Comparison of ENCODE assay signal across 8 cellular contexts in genomic region chr12:45989857-45990467, GRCh38. TPM values are rescaled to one million over a fixed set of nuclear protein-coding genes. Genes with fewer than 3 reads are reported as not detected.
A peak's percentile ranks its signal among the peaks of the same experiment; 100 is the strongest.
DNase-seq lines count a peak whose midpoint lies in the region; ATAC-seq and TF ChIP-seq lines count a peak whose summit lies in the region.

No MANE protein-coding gene starts in this region.

- peak overlapping the region; percentile 93 for H3K4me3 ChIP-seq in endocrine pancreas (ENCODE audit: control insufficient read depth, insufficient read depth, low read length)
- peak overlapping the region; percentile 91 to 96 for H3K4me3 ChIP-seq in mucosa of rectum (ENCODE audit: low read length in 2 of 2)

- no peaks in the 10 kb centered on the region for H3K9me3 ChIP-seq in endocrine pancreas (ENCODE audit: control insufficient read depth, low read length)
- H3K9me3 ChIP-seq in mucosa of rectum (ENCODE audit: control insufficient read depth in 2 of 2, low read length in 2 of 2), result no peaks in the 10 kb centered on the region

- H3K4me1 ChIP-seq in endocrine pancreas (ENCODE audit: control insufficient read depth, insufficient read depth, low read length), result peaks cover 19% of the 10 kb centered on the region
- H3K4me1 ChIP-seq in mucosa of rectum (ENCODE audit: control insufficient read depth in 2 of 2, insufficient read depth in 2 of 2, low read length in 2 of 2), result peaks cover 19 to 26% of the 10 kb centered on the region in 2 donors

- DNase-seq in NCI-H446 (lab: John Stamatoyannopoulos, UW) (peak; percentile 48), NCI-H446 treated with DMSO at 0.1 percent for 48 hours (lab: John Stamatoyannopoulos, UW) (no peak), NCI-H1930 (lab: John Stamatoyannopoulos, UW) (peak; percentile 75 to 82)
- peak; percentile 66 for DNase-seq in activated CD8-positive, alpha-beta T cell treated with anti-CD3 and anti-CD28 coated beads for 36 hours
- peak; percentile 28 to 37 for DNase-seq in stimulated activated CD8-positive, alpha-beta memory T cell treated with anti-CD3 and anti-CD28 coated beads, Interleukin-7, amount 100 ng/mL, for 48 hours (ENCODE audit: extremely low read depth in 1 of 2, low read depth in 1 of 2)

- H3K27me3 Mint-ChIP-seq in activated CD8-positive, alpha-beta T cell treated with anti-CD3 and anti-CD28 coated beads for 36 hours, result no peaks in the 10 kb centered on the region

- peak overlapping the region; percentile 98 for H3K27ac Mint-ChIP-seq in activated CD8-positive, alpha-beta T cell treated with anti-CD3 and anti-CD28 coated beads for 36 hours

- H3K9ac ChIP-seq in endocrine pancreas (ENCODE audit: control insufficient read depth, insufficient read depth, low read length), result peak overlapping the region; percentile 97
- peak overlapping the region; percentile 97 to 98 for H3K9ac ChIP-seq in mucosa of rectum (ENCODE audit: low read depth in 1 of 2, low read length in 2 of 2)

- peaks cover 3% of the 10 kb centered on the region for H3K9me3 Mint-ChIP-seq in activated CD8-positive, alpha-beta T cell treated with anti-CD3 and anti-CD28 coated beads for 36 hours

- POLR2A ChIA-PET in activated CD8-positive, alpha-beta T cell treated with anti-CD3 and anti-CD28 coated beads for 36 hours (lab: Charles Lee), result interaction anchor here (0.7 to 3.5 kb wide), 6 partner anchors 8 to 279 kb away, joined by 3 to 25 read pairs (median 5); partner anchors contain the start of gene SLC38A1

- H3K4me3 Mint-ChIP-seq in activated CD8-positive, alpha-beta T cell treated with anti-CD3 and anti-CD28 coated beads for 36 hours, result peak overlapping the region; percentile 87

- H3K27me3 ChIP-seq in endocrine pancreas (ENCODE audit: control insufficient read depth, insufficient read depth, low read length) (no peaks in the 10 kb centered on the region), mucosa of rectum (ENCODE audit: control insufficient read depth in 2 of 2, insufficient read depth in 2 of 2, low read length in 2 of 2) (no peaks in the 10 kb centered on the region)

- CTCF ChIA-PET in activated CD8-positive, alpha-beta T cell treated with anti-CD3 and anti-CD28 coated beads for 36 hours (lab: Charles Lee), result interaction anchor here (0.9 to 1.7 kb wide), 4 partner anchors 10 to 446 kb away, joined by 3 to 8 read pairs (median 4); no protein-coding TSS in a partner anchor

- H3K36me3 ChIP-seq in endocrine pancreas (ENCODE audit: control insufficient read depth, insufficient read depth, low read length), result no peaks in the 10 kb centered on the region
- H3K36me3 ChIP-seq in mucosa of rectum (ENCODE audit: control insufficient read depth in 2 of 2, insufficient read depth in 2 of 2, low read length in 2 of 2), result peaks cover 0 to 7% of the 10 kb centered on the region in 2 donors

- ATAC-seq in HG02852 (IDR thresholded peaks at IDR 0.05; ENCODE audit: unreplicated experiment), result peak; percentile 31
- peak; percentile 11 for ATAC-seq in activated CD8-positive, alpha-beta T cell treated with anti-CD3 and anti-CD28 coated beads for 36 hours

- peaks cover 41% of the 10 kb centered on the region for H3K36me3 Mint-ChIP-seq in activated CD8-positive, alpha-beta T cell treated with anti-CD3 and anti-CD28 coated beads for 36 hours (ENCODE audit: low read depth)

- no peak for TF ChIP-seq CTCF in activated CD8-positive, alpha-beta T cell treated with anti-CD3 and anti-CD28 coated beads for 36 hours (IDR thresholded peaks at IDR 0.05)

- intact Hi-C loops in activated CD8-positive, alpha-beta T cell treated with anti-CD3 and anti-CD28 coated beads for 36 hours (cut with micrococcal nuclease), result loop anchor here (5.0 to 10.0 kb wide), 2 partner anchors 263 to 385 kb away; partner anchors contain the start of genes ARID2 and SLC38A2

- H3K27ac ChIP-seq in mucosa of rectum (ENCODE audit: low read depth in 2 of 2, low read length in 2 of 2), result peak overlapping the region; percentile 98 to 100

- H3K4me1 Mint-ChIP-seq in activated CD8-positive, alpha-beta T cell treated with anti-CD3 and anti-CD28 coated beads for 36 hours (ENCODE audit: low read depth), result peaks cover 43% of the 10 kb centered on the region

RNA-seq across cellular contexts. Expression of gene SCAF11, which starts 0.4 kb away (rescaled TPM):
- total RNA-seq in activated CD8-positive, alpha-beta T cell treated with anti-CD3 and anti-CD28 coated beads for 36 hours, result 100 to 1,000 TPM; 110 to 117 TPM
